In the genomic region with DNA sequence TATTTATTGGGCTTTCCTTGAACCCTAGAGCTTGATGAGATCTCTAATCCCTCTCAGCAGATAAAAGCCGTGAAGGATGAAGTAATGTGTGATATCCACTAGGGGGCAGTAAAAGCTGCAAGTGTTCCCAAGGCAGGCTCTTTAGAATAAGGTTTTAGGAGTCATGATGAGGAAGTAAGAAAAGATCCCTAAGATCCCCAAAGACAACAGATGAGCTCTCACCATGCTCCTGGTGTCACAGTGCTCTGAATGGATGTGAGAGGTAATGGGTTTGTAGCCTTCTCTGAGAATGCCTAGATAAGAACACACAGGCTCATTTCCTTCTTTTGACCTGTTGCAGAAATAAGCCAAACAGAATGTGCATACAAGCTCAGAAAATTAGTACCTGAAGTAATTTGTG, we compare ENCODE assay signal across 10 cellular contexts.
DNase-seq lines count a peak whose midpoint lies in the region; ATAC-seq and TF ChIP-seq lines count a peak whose summit lies in the region.
"Had no signal": no experiment of that assay in that cellular context is flagged by ENCODE, and none has a peak within 500 bp of the region (broad histone marks: within the 10 kb centered on the region; RNA-seq: fewer than 3 reads in every experiment).

No MANE protein-coding gene starts in this region.

- TF ChIP-seq CTCF in fibroblast of lung (conservative IDR thresholded peaks at IDR 0.05 in 1 of 2, IDR thresholded peaks at IDR 0.05 in 1 of 2; ENCODE audit: low read depth in 1 of 2, low read length in 2 of 2) (peak; percentile 75 to 80), osteocyte (IDR thresholded peaks at IDR 0.05) (peak; percentile 82)

- H3K27me3 ChIP-seq in fibroblast of lung (ENCODE audit: control insufficient read depth, insufficient read depth, low read length): no peaks in the 10 kb centered on the region
- H3K27me3 ChIP-seq: BLaER1 treated with 17β-estradiol and CSF1 and Interleukin-3, amounts not matched to agents 10 nM and 100 nM had no signal

- no peak overlapping the region for H2AFZ ChIP-seq in fibroblast of lung (ENCODE audit: low read length)

- H3K79me2 ChIP-seq in fibroblast of lung (ENCODE audit: control insufficient read depth, insufficient read depth, low read length): no peaks in the 10 kb centered on the region

- no peak overlapping the region for H3K9ac ChIP-seq in fibroblast of lung (ENCODE audit: insufficient read depth, low read length)
- H3K9ac ChIP-seq: BLaER1 treated with 17β-estradiol and CSF1 and Interleukin-3, amounts not matched to agents 10 nM and 100 nM had no signal

- no peak overlapping the region for H3K27ac Mint-ChIP-seq in activated CD4-positive, alpha-beta T cell treated with anti-CD3 and anti-CD28 coated beads, Interleukin-2, amount 10 ng/mL, durations not matched to agents 24 days and 14 days
- no peak overlapping the region for H3K27ac Mint-ChIP-seq in osteocyte (ENCODE audit: unreplicated experiment)

- intact Hi-C loops in activated CD4-positive, alpha-beta T cell treated with anti-CD3 and anti-CD28 coated beads, Interleukin-2, amount 10 ng/mL, durations not matched to agents 24 days and 14 days (cut with micrococcal nuclease): loop anchor here (1.0 kb wide), 1 partner anchor 45 kb away; no protein-coding TSS in a partner anchor

- no peaks in the 10 kb centered on the region for H3K9me3 ChIP-seq in fibroblast of lung (ENCODE audit: control insufficient read depth, insufficient read depth, low read depth, low read length)
- H3K9me3 ChIP-seq: BLaER1 treated with 17β-estradiol and CSF1 and Interleukin-3, amounts not matched to agents 10 nM and 100 nM had no signal

- H3K27me3 Mint-ChIP-seq in activated CD4-positive, alpha-beta T cell treated with anti-CD3 and anti-CD28 coated beads, Interleukin-2, amount 10 ng/mL, durations not matched to agents 24 days and 14 days: no peaks in the 10 kb centered on the region
- peaks cover 36% of the 10 kb centered on the region for H3K27me3 Mint-ChIP-seq in osteocyte (ENCODE audit: unreplicated experiment)
- H3K27me3 Mint-ChIP-seq: central memory CD8-positive, alpha-beta T cell had no signal

- H3K36me3 Mint-ChIP-seq in activated CD4-positive, alpha-beta T cell treated with anti-CD3 and anti-CD28 coated beads, Interleukin-2, amount 10 ng/mL, durations not matched to agents 24 days and 14 days (ENCODE audit: low read depth): no peaks in the 10 kb centered on the region
- no peaks in the 10 kb centered on the region for H3K36me3 Mint-ChIP-seq in osteocyte (ENCODE audit: unreplicated experiment)

- H3K4me1 ChIP-seq in fibroblast of lung (ENCODE audit: control insufficient read depth, extremely low read depth, insufficient read depth, low read length): no peaks in the 10 kb centered on the region
- H3K4me1 ChIP-seq: BLaER1 treated with 17β-estradiol and CSF1 and Interleukin-3, amounts not matched to agents 10 nM and 100 nM had no signal

- H3K4me3 Mint-ChIP-seq in activated CD4-positive, alpha-beta T cell treated with anti-CD3 and anti-CD28 coated beads, Interleukin-2, amount 10 ng/mL, durations not matched to agents 24 days and 14 days: no peak overlapping the region
- no peak overlapping the region for H3K4me3 Mint-ChIP-seq in osteocyte (ENCODE audit: unreplicated experiment)
- H3K4me3 Mint-ChIP-seq: central memory CD8-positive, alpha-beta T cell had no signal

- H3K36me3 ChIP-seq in fibroblast of lung (ENCODE audit: control insufficient read depth, insufficient read depth, low read length): no peaks in the 10 kb centered on the region
- H3K36me3 ChIP-seq: BLaER1 treated with 17β-estradiol and CSF1 and Interleukin-3, amounts not matched to agents 10 nM and 100 nM had no signal

- H4K20me1 ChIP-seq in fibroblast of lung (ENCODE audit: control insufficient read depth, extremely low read depth, insufficient read depth, low read length): no peaks in the 10 kb centered on the region
- H4K20me1 ChIP-seq: BLaER1 treated with 17β-estradiol and CSF1 and Interleukin-3, amounts not matched to agents 10 nM and 100 nM had no signal

- peak; percentile 61 for DNase-seq in activated CD4-positive, alpha-beta T cell treated with anti-CD3 and anti-CD28 coated beads, Interleukin-2, amount 10 ng/mL, durations not matched to agents 24 days and 14 days
- DNase-seq in activated CD4-positive, alpha-beta T cell treated with anti-CD3 and anti-CD28 coated beads, Interleukin-2, amount 50 U/mL, for 1 hour: no peak
- peak; percentile 74 for DNase-seq in NAMALWA (ENCODE audit: low spot score)
- peak; percentile 39 to 70 for DNase-seq in SHP77 (lab: John Stamatoyannopoulos, UW)
- peak; percentile 42 to 55 for DNase-seq in fibroblast of lung (ENCODE audit: low read depth in 2 of 2)
- no peak for DNase-seq in osteocyte (ENCODE audit: extremely low spot score, unreplicated experiment)

- no peaks in the 10 kb centered on the region for H3K4me1 Mint-ChIP-seq in activated CD4-positive, alpha-beta T cell treated with anti-CD3 and anti-CD28 coated beads, Interleukin-2, amount 10 ng/mL, durations not matched to agents 24 days and 14 days
- H3K4me1 Mint-ChIP-seq in osteocyte (ENCODE audit: unreplicated experiment): no peaks in the 10 kb centered on the region
- H3K4me1 Mint-ChIP-seq: central memory CD8-positive, alpha-beta T cell had no signal

- ATAC-seq in HG02610 (IDR thresholded peaks at IDR 0.05; ENCODE audit: unreplicated experiment) (peak; percentile 76), GM21447 (IDR thresholded peaks at IDR 0.05; ENCODE audit: unreplicated experiment) (no peak)

- H3K9me3 Mint-ChIP-seq in activated CD4-positive, alpha-beta T cell treated with anti-CD3 and anti-CD28 coated beads, Interleukin-2, amount 10 ng/mL, durations not matched to agents 24 days and 14 days: no peaks in the 10 kb centered on the region
- H3K9me3 Mint-ChIP-seq in osteocyte (ENCODE audit: unreplicated experiment): no peaks in the 10 kb centered on the region

- no peak overlapping the region for H3K4me3 ChIP-seq in fibroblast of lung (replicated peaks in 1 of 4; ENCODE audit: control extremely low read depth in 1 of 4, insufficient read depth in 1 of 4, low read depth in 3 of 4, low read length in 4 of 4)
- H3K4me3 ChIP-seq: BLaER1 treated with 17β-estradiol and CSF1 and Interleukin-3, amounts not matched to agents 10 nM and 100 nM had no signal

- no peak overlapping the region for H3K4me2 ChIP-seq in fibroblast of lung (ENCODE audit: extremely low read depth, insufficient read depth, low read length)
- H3K4me2 ChIP-seq: BLaER1 treated with 17β-estradiol and CSF1 and Interleukin-3, amounts not matched to agents 10 nM and 100 nM had no signal

- H3K27ac ChIP-seq in fibroblast of lung (ENCODE audit: insufficient read depth, low read length): no peak overlapping the region
- H3K27ac ChIP-seq: BLaER1 treated with 17β-estradiol and CSF1 and Interleukin-3, amounts not matched to agents 10 nM and 100 nM had no signal

Comparison
In these comparisons a context has a peak if more than half of its experiments do, and no peak if none do; other contexts are left out.
1. DNase-seq: peak in activated CD4-positive, alpha-beta T cell treated with anti-CD3 and anti-CD28 coated beads, Interleukin-2, amount 10 ng/mL, durations not matched to agents 24 days and 14 days (single experiment), NAMALWA (single experiment), SHP77 (2 of 2) and fibroblast of lung (2 of 2); none in activated CD4-positive, alpha-beta T cell treated with anti-CD3 and anti-CD28 coated beads, Interleukin-2, amount 50 U/mL, for 1 hour (single experiment) and osteocyte (single experiment).